ENCODE assay signal across 23 cellular contexts in the genomic region with DNA sequence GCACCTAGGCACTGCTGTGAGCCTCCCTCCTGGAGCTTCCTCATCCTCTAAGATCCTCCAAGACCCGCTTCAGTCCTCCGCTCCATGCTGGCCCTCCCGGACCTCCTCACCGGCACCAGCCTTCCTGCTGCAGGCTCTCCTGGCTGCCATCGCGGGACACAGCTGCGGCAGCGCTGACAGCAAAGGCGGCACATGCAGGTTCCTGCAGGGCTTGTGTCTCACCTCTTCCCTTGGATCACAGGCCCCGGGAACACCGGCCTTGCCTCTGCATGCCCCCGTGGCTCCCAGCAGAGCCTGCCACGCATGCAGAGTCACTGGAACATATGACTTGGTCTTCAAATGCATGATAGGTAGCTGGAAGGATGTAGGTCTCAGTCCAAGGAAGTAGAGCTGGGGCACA.
DNase-seq lines count a peak whose midpoint lies in the region; FAIRE-seq and TF ChIP-seq lines count a peak whose summit lies in the region.
"Had no signal": no experiment of that assay in that cellular context is flagged by ENCODE, and none has a peak within 500 bp of the region (broad histone marks: within the 10 kb centered on the region; RNA-seq: fewer than 3 reads in every experiment).

No MANE protein-coding gene starts in this region.

- 100% methylated on average over 1 of the region's 13 CpGs for WGBS in esophagus muscularis mucosa

- no peaks in the 10 kb centered on the region for H3K36me3 ChIP-seq in right atrium auricular region
- H3K36me3 ChIP-seq in left ventricle myocardium inferior, result no peaks in the 10 kb centered on the region
- no peaks in the 10 kb centered on the region for H3K36me3 ChIP-seq in WERI-Rb-1
- H3K36me3 ChIP-seq in esophagus muscularis mucosa, result no peaks in the 10 kb centered on the region

- H3K4me1 Mint-ChIP-seq in activated CD4-positive, alpha-beta T cell treated with anti-CD3 and anti-CD28 coated beads, Interleukin-2, amount 10 ng/mL, durations not matched to agents 7 days and 5 days, result no peaks in the 10 kb centered on the region
- H3K4me1 Mint-ChIP-seq: CD4-positive, alpha-beta memory T cell; GM23338; IgD-negative memory B cell had no signal

- H3K27me3 Mint-ChIP-seq in activated CD4-positive, alpha-beta T cell treated with anti-CD3 and anti-CD28 coated beads, Interleukin-2, amount 10 ng/mL, durations not matched to agents 7 days and 5 days, result peaks cover 7% of the 10 kb centered on the region
- H3K27me3 Mint-ChIP-seq: IgD-negative memory B cell had no signal

- CTCF ChIA-PET in activated CD4-positive, alpha-beta T cell treated with anti-CD3 and anti-CD28 coated beads, Interleukin-2, amount 10 ng/mL, durations not matched to agents 7 days and 5 days (lab: Charles Lee), result no interaction called here

- H3K27me3 ChIP-seq in right atrium auricular region (no peaks in the 10 kb centered on the region), left ventricle myocardium inferior (ENCODE audit: low read depth) (no peaks in the 10 kb centered on the region), WERI-Rb-1 (ENCODE audit: insufficient read depth, low read depth, severe bottlenecking) (no peaks in the 10 kb centered on the region), esophagus muscularis mucosa (no peaks in the 10 kb centered on the region)

- no peak overlapping the region for H3K27ac Mint-ChIP-seq in activated CD4-positive, alpha-beta T cell treated with anti-CD3 and anti-CD28 coated beads, Interleukin-2, amount 10 ng/mL, durations not matched to agents 7 days and 5 days
- H3K27ac Mint-ChIP-seq: CD4-positive, alpha-beta memory T cell; GM23338; IgD-negative memory B cell had no signal

- no peak for TF ChIP-seq POLR2A in esophagus muscularis mucosa (IDR thresholded peaks at IDR 0.05; ENCODE audit: low read depth)

- TF ChIP-seq CTCF in right atrium auricular region (IDR thresholded peaks at IDR 0.05), result no peak
- TF ChIP-seq CTCF in left ventricle myocardium inferior (IDR thresholded peaks at IDR 0.05; ENCODE audit: borderline replicate concordance), result no peak
- no peak for TF ChIP-seq CTCF in WERI-Rb-1 (IDR thresholded peaks at IDR 0.05; ENCODE audit: low read depth, low read length)
- no peak for TF ChIP-seq CTCF in esophagus muscularis mucosa (IDR thresholded peaks at IDR 0.05)

- FAIRE-seq in GM19239 (lab: Jason Lieb, UNC), result no peak
- FAIRE-seq: A204.1, GM12878, H54, HepG2 had no signal

- no peak for TF ChIP-seq EP300 in esophagus muscularis mucosa (IDR thresholded peaks at IDR 0.05)

- peaks cover 6% of the 10 kb centered on the region for H3K9me3 Mint-ChIP-seq in activated CD4-positive, alpha-beta T cell treated with anti-CD3 and anti-CD28 coated beads, Interleukin-2, amount 10 ng/mL, durations not matched to agents 7 days and 5 days

- H3K36me3 Mint-ChIP-seq in activated CD4-positive, alpha-beta T cell treated with anti-CD3 and anti-CD28 coated beads, Interleukin-2, amount 10 ng/mL, durations not matched to agents 7 days and 5 days (ENCODE audit: low read depth), result no peaks in the 10 kb centered on the region

- H3K4me3 ChIP-seq in right atrium auricular region (no peak overlapping the region), left ventricle myocardium inferior (no peak overlapping the region), WERI-Rb-1 (ENCODE audit: low read depth, low read length) (no peak overlapping the region), esophagus muscularis mucosa (no peak overlapping the region)
- H3K4me3 ChIP-seq: GM12878, GM23338 had no signal

- H3K4me1 ChIP-seq in right atrium auricular region (no peaks in the 10 kb centered on the region), left ventricle myocardium inferior (no peaks in the 10 kb centered on the region), esophagus muscularis mucosa (no peaks in the 10 kb centered on the region)

- intact Hi-C loops in left ventricle myocardium inferior (cut with micrococcal nuclease), result no loop called here
- intact Hi-C loops in esophagus muscularis mucosa (cut with DNase I), result no loop called here

- DNase-seq in right atrium auricular region (ENCODE audit: low spot score) (peak; percentile 43), left ventricle myocardium inferior (no peak), WERI-Rb-1 (peak; percentile 3), esophagus muscularis mucosa (ENCODE audit: extremely low spot score) (peak; percentile 82), ureter (ENCODE audit: low spot score) (peak; percentile 35), NCI-H128 (lab: John Stamatoyannopoulos, UW; ENCODE audit: unreplicated experiment) (no peak), GM19239 (ENCODE audit: insufficient read length, low spot score) (no peak)
- no peak for DNase-seq in activated CD4-positive, alpha-beta T cell treated with anti-CD3 and anti-CD28 coated beads, Interleukin-2, amount 10 ng/mL, durations not matched to agents 7 days and 5 days
- DNase-seq: ACHN; CD4-positive, alpha-beta memory T cell; DMS 273 treated with DMSO at 0.1 percent for 48 hours; DMS53; DND-41; EL; HCEC 1CT; KBM-7 had no signal

- POLR2A ChIA-PET in activated CD4-positive, alpha-beta T cell treated with anti-CD3 and anti-CD28 coated beads, Interleukin-2, amount 10 ng/mL, durations not matched to agents 7 days and 5 days (lab: Charles Lee), result no interaction called here

- H3K4me3 Mint-ChIP-seq in activated CD4-positive, alpha-beta T cell treated with anti-CD3 and anti-CD28 coated beads, Interleukin-2, amount 10 ng/mL, durations not matched to agents 7 days and 5 days, result no peak overlapping the region
- H3K4me3 Mint-ChIP-seq: CD4-positive, alpha-beta memory T cell; GM23338; IgD-negative memory B cell had no signal

- H3K27ac ChIP-seq in right atrium auricular region (no peak overlapping the region), left ventricle myocardium inferior (replicated peaks) (no peak overlapping the region), WERI-Rb-1 (no peak overlapping the region), esophagus muscularis mucosa (replicated peaks in 1 of 4) (no peak overlapping the region)
- H3K27ac ChIP-seq: C4-2B had no signal

- H3K9me3 ChIP-seq in right atrium auricular region (peaks cover 0 to 20% of the 10 kb centered on the region in 2 donors), left ventricle myocardium inferior (replicated peaks) (peaks cover 27% of the 10 kb centered on the region), WERI-Rb-1 (ENCODE audit: severe bottlenecking) (peaks cover 8% of the 10 kb centered on the region), esophagus muscularis mucosa (peaks cover 0 to 15% (median 5%) of the 10 kb centered on the region in 4 donors)

Comparison
In these comparisons a context has a peak if more than half of its experiments do, and no peak if none do; other contexts are left out.
1. DNase-seq: peak in right atrium auricular region (single experiment), WERI-Rb-1 (single experiment), esophagus muscularis mucosa (single experiment) and ureter (single experiment); none in left ventricle myocardium inferior (single experiment), NCI-H128 (single experiment), GM19239 (single experiment) and activated CD4-positive, alpha-beta T cell treated with anti-CD3 and anti-CD28 coated beads, Interleukin-2, amount 10 ng/mL, durations not matched to agents 7 days and 5 days (single experiment).